8 cellular contexts compared by ENCODE assay signal in the genomic region with DNA sequence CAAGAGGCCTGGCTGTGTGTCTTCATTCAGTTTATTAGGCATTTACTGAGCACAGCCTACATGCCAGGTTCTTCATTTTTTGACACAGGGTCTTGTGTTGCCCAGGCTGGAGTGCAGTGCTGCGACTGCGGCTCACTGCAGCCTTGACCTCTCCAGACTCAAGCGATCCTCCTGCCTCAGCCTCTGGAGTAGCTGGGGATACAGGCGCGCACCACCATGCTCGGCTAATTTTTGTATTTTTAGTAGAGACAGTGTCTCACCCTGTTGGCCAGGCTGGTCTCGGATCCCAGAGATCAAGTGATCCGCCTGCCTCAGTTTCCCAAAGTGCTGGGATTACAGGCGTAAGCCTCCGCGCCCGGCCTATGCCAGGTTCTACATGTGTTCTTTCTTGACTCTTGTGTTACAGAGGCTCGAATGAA.
A peak's percentile ranks its signal among the peaks of the same experiment; 100 is the strongest.
DNase-seq lines count a peak whose midpoint lies in the region; ATAC-seq lines count a peak whose summit lies in the region.

No MANE protein-coding gene starts in this region.

- peak overlapping the region; percentile 73 for H3K27ac Mint-ChIP-seq in central memory CD8-positive, alpha-beta T cell (ENCODE audit: low read depth)

- H3K9me3 Mint-ChIP-seq in central memory CD8-positive, alpha-beta T cell = no peaks in the 10 kb centered on the region

- no peak for ATAC-seq in central memory CD8-positive, alpha-beta T cell (replicated peaks; ENCODE audit: extremely low read depth, poor library complexity, severe bottlenecking)
- ATAC-seq in GM21619 (IDR thresholded peaks at IDR 0.05; ENCODE audit: unreplicated experiment) (no peak), HG02571 (IDR thresholded peaks at IDR 0.05; ENCODE audit: unreplicated experiment) (no peak)

- peak; percentile 1 for DNase-seq in stimulated activated CD8-positive, alpha-beta memory T cell treated with anti-CD3 and anti-CD28 coated beads, Interleukin-15, amount 100 ng/mL, for 24 hours (ENCODE audit: low read depth)
- no peak for DNase-seq in stimulated activated CD8-positive, alpha-beta memory T cell treated with anti-CD3 and anti-CD28 coated beads, Interleukin-4, amount 100 ng/mL, for 48 hours
- DNase-seq in central memory CD8-positive, alpha-beta T cell (ENCODE audit: low spot score in 2 of 2) = no peak
- no peak for DNase-seq in inferior parietal cortex (ENCODE audit: extremely low spot score)
- no peak for DNase-seq in SW 1271 (lab: John Stamatoyannopoulos, UW)

- H3K4me1 ChIP-seq in mucosa of stomach (ENCODE audit: control insufficient read depth, insufficient read depth, low read length) = peaks cover 22% of the 10 kb centered on the region

- H3K4me3 Mint-ChIP-seq in central memory CD8-positive, alpha-beta T cell = peak overlapping the region; percentile 81

- peak overlapping the region; percentile 90 for H3K9ac ChIP-seq in mucosa of stomach (ENCODE audit: low read length)

- H3K36me3 ChIP-seq in mucosa of stomach (ENCODE audit: control insufficient read depth, insufficient read depth, low read length) = no peaks in the 10 kb centered on the region

- H3K27me3 ChIP-seq in mucosa of stomach (ENCODE audit: control insufficient read depth, insufficient read depth, low read length) = no peaks in the 10 kb centered on the region

- H3K36me3 Mint-ChIP-seq in central memory CD8-positive, alpha-beta T cell (ENCODE audit: insufficient read depth) = peaks cover 10% of the 10 kb centered on the region

- H3K4me1 Mint-ChIP-seq in central memory CD8-positive, alpha-beta T cell = peaks cover 29% of the 10 kb centered on the region

- no peaks in the 10 kb centered on the region for H3K9me3 ChIP-seq in mucosa of stomach (ENCODE audit: control insufficient read depth, low read length)

- peak overlapping the region; percentile 86 for H3K4me3 ChIP-seq in mucosa of stomach (ENCODE audit: low read length)

- peaks cover 8% of the 10 kb centered on the region for H3K27me3 Mint-ChIP-seq in central memory CD8-positive, alpha-beta T cell
